1 cellular context compared by ENCODE assay signal in genomic region chrX:149938427-149939270, GRCh38.
TF ChIP-seq lines count a peak whose summit lies in the region.

TSS of gene EOLA2 (minus strand) at chrX:149938491. CDS start at chrX:149933874, 4,617 bp downstream.

TF ChIP-seq in HepG2, 621 proteins besides CTCF, POLR2A, EP300 and RAD21 (continued from another document):
- TF ChIP-seq AKNA (CRISPR knock-in tag; IDR thresholded peaks at IDR 0.05; ENCODE audit: borderline replicate concordance) (no peak), LBX2 (CRISPR knock-in tag; IDR thresholded peaks at IDR 0.05; ENCODE audit: borderline replicate concordance) (no peak)
TF ChIP-seq in HepG2: peak in this region for 93.
